1 cellular context compared by ENCODE assay signal in genomic region chr1:111142358-111142975, GRCh38.
TF ChIP-seq lines count a peak whose summit lies in the region.

No MANE protein-coding gene starts in this region.

TF ChIP-seq in SK-N-SH, 30 proteins besides CTCF, POLR2A, EP300 and RAD21 (continued from another document):
- TF ChIP-seq IRF3 (IDR thresholded peaks at IDR 0.05; ENCODE audit: low read depth, low read length) (no peak), JUND (IDR thresholded peaks at IDR 0.05) (no peak), GATA2 (CRISPR knock-in tag; IDR thresholded peaks at IDR 0.05) (no peak), TAF1 (IDR thresholded peaks at IDR 0.05; ENCODE audit: borderline replicate concordance, low read depth, low read length) (no peak), REST (IDR thresholded peaks at IDR 0.05; ENCODE audit: low read depth, low read length) (no peak), ELF1 (IDR thresholded peaks at IDR 0.05) (no peak), EZH2phosphoT487 (IDR thresholded peaks at IDR 0.05; ENCODE audit: borderline replicate concordance, low read depth) (no peak), NRF1 (IDR thresholded peaks at IDR 0.05; ENCODE audit: low read depth, low read length) (no peak), SMC3 (IDR thresholded peaks at IDR 0.05; ENCODE audit: low read depth, low read length) (no peak), ZBTB33 (IDR thresholded peaks at IDR 0.05; ENCODE audit: borderline replicate concordance, low read depth) (no peak), MEF2A (IDR thresholded peaks at IDR 0.05; ENCODE audit: borderline replicate concordance, low read depth) (no peak), GABPA (IDR thresholded peaks at IDR 0.05; ENCODE audit: low read depth) (no peak), NFIC (IDR thresholded peaks at IDR 0.05; ENCODE audit: borderline replicate concordance) (no peak)
